8 cellular contexts compared by ENCODE assay signal in the genomic region with DNA sequence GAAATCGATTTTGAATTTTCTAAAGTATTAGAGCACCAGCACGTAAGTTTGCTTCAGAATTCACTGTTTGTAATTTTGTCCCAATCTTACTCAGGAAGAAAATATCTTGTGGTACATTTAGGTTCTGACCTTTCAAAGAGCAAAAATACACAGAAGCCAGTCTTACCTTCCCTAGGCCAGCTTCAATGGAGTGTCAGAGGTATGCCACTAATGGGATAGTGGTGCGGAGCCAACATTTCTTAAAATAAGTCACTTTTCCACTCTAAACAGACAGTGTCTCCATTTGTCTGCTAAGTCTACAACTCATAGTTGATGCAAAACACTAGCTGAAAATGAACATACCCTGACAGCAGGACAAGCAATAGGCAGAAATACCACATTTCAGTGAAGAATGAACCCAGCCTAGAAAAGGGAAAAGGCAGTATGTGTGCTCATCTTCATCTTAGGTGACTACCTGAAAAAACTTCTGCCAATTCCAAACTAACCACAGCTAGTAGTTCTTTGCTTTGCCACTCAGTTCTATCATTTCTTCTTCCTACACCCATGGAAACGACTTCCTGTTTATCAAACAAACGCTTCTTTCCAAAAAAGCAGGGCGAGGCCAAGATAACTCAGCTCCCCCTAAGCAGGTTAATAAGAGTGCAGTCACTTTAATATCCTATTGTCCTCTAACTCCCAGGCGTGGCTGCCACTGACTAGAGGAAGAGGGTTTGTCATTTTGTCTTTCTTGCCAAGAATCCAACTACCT.
DNase-seq lines count a peak whose midpoint lies in the region; ATAC-seq and TF ChIP-seq lines count a peak whose summit lies in the region.

No MANE protein-coding gene starts in this region.

- POLR2A ChIA-PET in PC-3 (lab: Charles Lee; ENCODE audit: unreplicated experiment) = interaction anchor here (0.6 kb wide), 1 partner anchor 148 kb away, joined by 7 read pairs; no protein-coding TSS in a partner anchor

- H3K4me1 ChIP-seq in PC-3 (ENCODE audit: insufficient read depth, low read length) = peaks cover 23% of the 10 kb centered on the region

- no peak for TF ChIP-seq CTCF in GM13976 (IDR thresholded peaks at IDR 0.05; ENCODE audit: borderline replicate concordance, control extremely low read depth, extremely low read depth, insufficient read depth, missing control alignments)
- no peak for TF ChIP-seq CTCF in PC-3 (conservative IDR thresholded peaks at IDR 0.05; ENCODE audit: low read depth, low read length)
- TF ChIP-seq CTCF in dorsolateral prefrontal cortex (IDR thresholded peaks at IDR 0.05 in 54 of 56, conservative IDR thresholded peaks at IDR 0.05 in 2 of 56; ENCODE audit: low read depth in 1 of 56, partially characterized antibody in 56 of 56) = no peak

- H3K9me3 ChIP-seq in PC-3 (ENCODE audit: low read length) = no peaks in the 10 kb centered on the region

- no peaks in the 10 kb centered on the region for H3K9me2 ChIP-seq in PC-3 (replicated peaks; ENCODE audit: low read length)

- H3K27ac ChIP-seq in PC-3 (ENCODE audit: low read length) (peak overlapping the region; percentile 70), dorsolateral prefrontal cortex (peak overlapping the region in 31 of 59 donors; percentile 1 to 81 (median 44))

- intact Hi-C loops in PC-3 (cut with micrococcal nuclease) (no loop called here), dorsolateral prefrontal cortex (cut with DNase I) (no loop called here)

- in situ Hi-C loops in GM13976 (cut with MboI; ENCODE audit: low sequenced_read_pairs, unreplicated experiment) = no loop called here

- peaks cover 3% of the 10 kb centered on the region for H3K36me3 ChIP-seq in PC-3 (ENCODE audit: low read depth, low read length)

- BruUV-seq in PC-3 (replicated peaks; lab: Mats Ljungman, UMichigan) = no TSS peak

- DNase-seq in GM13976 (ENCODE audit: low spot score) (peak; percentile 24), PC-3 (peak; percentile 94), dorsolateral prefrontal cortex (no peak), pulmonary artery endothelial cell (ENCODE audit: low read depth, low spot score) (peak; percentile 2), epidermal melanocyte (ENCODE audit: insufficient read length, low spot score) (no peak), Ammon's horn (ENCODE audit: low spot score) (no peak), COLO668 (lab: John Stamatoyannopoulos, UW; ENCODE audit: unreplicated experiment) (no peak)

- no peaks in the 10 kb centered on the region for H3K79me2 ChIP-seq in PC-3 (ENCODE audit: low read length)

- ATAC-seq in PC-3 (peak; percentile 97), HG03139 (IDR thresholded peaks at IDR 0.05; ENCODE audit: unreplicated experiment) (no peak)

- no peaks in the 10 kb centered on the region for H4K20me1 ChIP-seq in PC-3 (ENCODE audit: low read length)

- H3K27me3 ChIP-seq in PC-3 (ENCODE audit: low read length) (no peaks in the 10 kb centered on the region), dorsolateral prefrontal cortex (no peaks in the 10 kb centered on the region)

- H2AFZ ChIP-seq in PC-3 (ENCODE audit: low read length) = no peak overlapping the region

- H3K4me2 ChIP-seq in PC-3 (ENCODE audit: low read length) = peak overlapping the region; percentile 51

- H3F3A ChIP-seq in PC-3 (ENCODE audit: low read length, unreplicated experiment) = peaks cover 8% of the 10 kb centered on the region

- H3K9ac ChIP-seq in PC-3 (ENCODE audit: low read length) = peak overlapping the region; percentile 3; the same call in 1 of the 2 replicates

- CTCF ChIA-PET in PC-3 (lab: Charles Lee) = no interaction called here

- H3K4me3 ChIP-seq in PC-3 (ENCODE audit: low read length) = no peak overlapping the region
- H3K4me3 ChIP-seq in dorsolateral prefrontal cortex = no peak overlapping the region

Comparison
In these comparisons a context has a peak if more than half of its experiments do, and no peak if none do; other contexts are left out.
1. DNase-seq: peak in GM13976 (single experiment), PC-3 (single experiment) and pulmonary artery endothelial cell (single experiment); none in dorsolateral prefrontal cortex (0 of 10), epidermal melanocyte (single experiment), Ammon's horn (single experiment) and COLO668 (single experiment).